Comparison of ENCODE assay signal across 18 cellular contexts in the genomic region with DNA sequence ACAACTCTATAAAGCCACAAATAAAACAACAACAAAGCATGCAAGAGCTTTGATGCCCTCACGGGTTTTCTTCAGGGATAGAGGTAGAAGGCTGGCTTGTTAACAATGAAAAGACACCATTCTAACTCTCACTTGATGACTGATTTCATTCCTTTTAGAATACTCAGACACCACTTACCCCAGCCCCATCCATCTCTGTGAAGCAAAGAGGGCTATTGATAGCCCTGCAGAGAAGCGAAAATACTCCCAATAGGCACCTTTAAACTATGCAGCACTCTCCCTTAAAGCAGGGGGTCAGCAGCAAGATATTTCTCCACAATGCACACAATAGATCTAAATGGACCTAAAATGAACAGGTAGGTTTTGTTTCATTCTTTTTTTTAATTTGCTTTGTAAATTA. TPM values are rescaled to one million over a fixed set of nuclear protein-coding genes. Genes with fewer than 3 reads are reported as not detected.
"Had no signal": no experiment of that assay in that cellular context is flagged by ENCODE, and none has a peak within 500 bp of the region (broad histone marks: within the 10 kb centered on the region; RNA-seq: fewer than 3 reads in every experiment).

No MANE protein-coding gene starts in this region.

- H3K27ac ChIP-seq: heart left ventricle, neutrophil, psoas muscle, skin epidermis had no signal

- H3K4me1 ChIP-seq: heart left ventricle, psoas muscle had no signal

- ATAC-seq: esophagus mucosa, heart left ventricle, left lobe of liver, sciatic nerve had no signal

- H3K9me3 ChIP-seq: heart left ventricle, neutrophil, psoas muscle had no signal

- H3K4me3 ChIP-seq: heart left ventricle, psoas muscle, skin epidermis had no signal

- DNase-seq: effector memory CD4-positive, alpha-beta T cell; heart left ventricle; hypothalamus; islet precursor cell; mammary epithelial cell; naive B cell; psoas muscle; retina; stimulated activated CD4-positive, alpha-beta T cell treated with anti-CD3 and anti-CD28 coated beads, Interleukin-12 subunit alpha, Interleukin-12 subunit beta, amount 100 ng/mL, for 4 hours; stimulated activated naive CD4-positive, alpha-beta T cell treated with Interleukin-2 at 50 U/mL for 16 hours; trophoblast cell had no signal

- H3K36me3 ChIP-seq: heart left ventricle, neutrophil had no signal

- H3K27me3 ChIP-seq: neutrophil had no signal

RNA-seq across cellular contexts. Expression of a gene that starts 35.1 kb away (rescaled TPM):
- total RNA-seq: fibroblast of lung, glomerular endothelial cell had no signal
- polyA plus RNA-seq: mammary epithelial cell had no signal
